In genomic region chr1:93675272-93675671, GRCh38 we compare ENCODE assay signal across 24 cellular contexts. TPM values are rescaled to one million over a fixed set of nuclear protein-coding genes. Genes with fewer than 3 reads are reported as not detected.
A peak's percentile ranks its signal among the peaks of the same experiment; 100 is the strongest.
DNase-seq lines count a peak whose midpoint lies in the region; ATAC-seq and TF ChIP-seq lines count a peak whose summit lies in the region.
"Had no signal": no experiment of that assay in that cellular context is flagged by ENCODE, and none has a peak within 500 bp of the region (broad histone marks: within the 10 kb centered on the region; RNA-seq: fewer than 3 reads in every experiment).

No MANE protein-coding gene starts in this region.

- no peaks in the 10 kb centered on the region for H3K9me3 Mint-ChIP-seq in H9
- H3K9me3 Mint-ChIP-seq in chondrocyte (ENCODE audit: low read depth): no peaks in the 10 kb centered on the region
- H3K9me3 Mint-ChIP-seq in activated CD4-positive, alpha-beta T cell treated with anti-CD3 and anti-CD28 coated beads, Interleukin-2, amount 10 ng/mL, durations not matched to agents 7 days and 5 days: no peaks in the 10 kb centered on the region
- H3K9me3 Mint-ChIP-seq: activated CD8-positive, alpha-beta T cell treated with anti-CD3 and anti-CD28 coated beads for 36 hours; CD14-positive monocyte; GM23338 had no signal

- H3K4me2 ChIP-seq in H9 (ENCODE audit: insufficient read depth, insufficient read length, low read length) (no peak overlapping the region), osteoblast (ENCODE audit: insufficient read depth, low read length) (peak overlapping the region; percentile 47)
- H3K4me2 ChIP-seq: GM23338 had no signal

- H2BK20ac ChIP-seq in H9 (ENCODE audit: low read depth, low read length, poor library complexity, severe bottlenecking): no peak overlapping the region

- H4K8ac ChIP-seq in H9 (replicated peaks; ENCODE audit: insufficient read length, low read depth, low read length): no peak overlapping the region

- H3T11ph ChIP-seq in H9 (ENCODE audit: low read length): no peak overlapping the region

- no peak overlapping the region for H2BK5ac ChIP-seq in H9 (ENCODE audit: insufficient read length, low read length)

- no peak overlapping the region for H4K5ac ChIP-seq in H9 (ENCODE audit: insufficient read length, low read depth, low read length)

- H3K27ac ChIP-seq in H9 (ENCODE audit: insufficient read length, low read depth, low read length): no peak overlapping the region
- H3K27ac ChIP-seq in right cardiac atrium (ENCODE audit: low read length): peak overlapping the region; percentile 32
- no peak overlapping the region for H3K27ac ChIP-seq in osteoblast (ENCODE audit: low read depth, low read length)
- H3K27ac ChIP-seq: brain microvascular endothelial cell, colonic mucosa, Peyer's patch, right lobe of liver had no signal

- H3K18ac ChIP-seq in H9 (ENCODE audit: insufficient read length, low read depth, low read length): no peak overlapping the region

- H3K9me3 ChIP-seq in H9 (ENCODE audit: control insufficient read depth, low read depth, low read length) (no peaks in the 10 kb centered on the region), right cardiac atrium (ENCODE audit: control insufficient read depth, low read length) (no peaks in the 10 kb centered on the region), osteoblast (ENCODE audit: low read depth, low read length) (no peaks in the 10 kb centered on the region)
- H3K9me3 ChIP-seq: colonic mucosa, Peyer's patch, right lobe of liver had no signal

- H3K4me1 Mint-ChIP-seq in H9: peaks cover 39 to 42% of the 10 kb centered on the region in 2 experiments
- peaks cover 56% of the 10 kb centered on the region for H3K4me1 Mint-ChIP-seq in chondrocyte (ENCODE audit: low read depth)
- no peaks in the 10 kb centered on the region for H3K4me1 Mint-ChIP-seq in activated CD4-positive, alpha-beta T cell treated with anti-CD3 and anti-CD28 coated beads, Interleukin-2, amount 10 ng/mL, durations not matched to agents 7 days and 5 days

- peaks cover 1% of the 10 kb centered on the region for H3K23me2 ChIP-seq in H9 (ENCODE audit: insufficient read length, low read depth, low read length, poor library complexity, severe bottlenecking)

- no CpG with 5 or more reads among the region's 3 CpGs for WGBS in H9 (ENCODE audit: extremely low coverage, insufficient read length, low lambda C conversion rate)
- WGBS in right cardiac atrium: 26% methylated on average over 3 of the region's 3 CpGs

- no peaks in the 10 kb centered on the region for H3K27me3 ChIP-seq in H9 (ENCODE audit: insufficient read depth, low read length)
- no peaks in the 10 kb centered on the region for H3K27me3 ChIP-seq in right cardiac atrium (ENCODE audit: control insufficient read depth, insufficient read depth)
- H3K27me3 ChIP-seq in osteoblast (ENCODE audit: insufficient read depth, low read length): no peaks in the 10 kb centered on the region
- H3K27me3 ChIP-seq: brain microvascular endothelial cell, colonic mucosa, Peyer's patch, right lobe of liver had no signal

- H3K79me2 ChIP-seq in H9 (ENCODE audit: insufficient read depth, low read length): peaks cover 3% of the 10 kb centered on the region; the same call in 1 of the 2 replicates
- peaks cover 92% of the 10 kb centered on the region for H3K79me2 ChIP-seq in osteoblast (ENCODE audit: insufficient read depth, low read length)

- no peak overlapping the region for H3K23ac ChIP-seq in H9 (ENCODE audit: insufficient read length, low read depth, low read length)

- no peak overlapping the region for H3K9ac ChIP-seq in H9 (ENCODE audit: extremely low read depth, insufficient read length, low read length)

- no peaks in the 10 kb centered on the region for H3K79me1 ChIP-seq in H9 (ENCODE audit: insufficient read depth, low read depth, low read length, poor library complexity, severe bottlenecking)

- ATAC-seq in right cardiac atrium: no peak
- ATAC-seq: activated CD8-positive, alpha-beta T cell treated with anti-CD3 and anti-CD28 coated beads for 36 hours; GM23338; left lobe of liver had no signal

- H2AK5ac ChIP-seq in H9 (ENCODE audit: insufficient read length, low read length): no peak overlapping the region

- no peak overlapping the region for H2AFZ ChIP-seq in H9 (ENCODE audit: low read length)
- H2AFZ ChIP-seq in osteoblast (ENCODE audit: low read length): no peak overlapping the region
- H2AFZ ChIP-seq: GM23338 had no signal

- H2BK12ac ChIP-seq in H9 (ENCODE audit: insufficient read length, low read depth, low read length): no peak overlapping the region

- intact Hi-C loops in right cardiac atrium (cut with DNase I): loop anchor here in 1 of 4 donors (5.0 kb wide), 1 partner anchor 137 kb away; no protein-coding TSS in a partner anchor

- CTCF ChIA-PET in activated CD4-positive, alpha-beta T cell treated with anti-CD3 and anti-CD28 coated beads, Interleukin-2, amount 10 ng/mL, durations not matched to agents 7 days and 5 days (lab: Charles Lee): interaction anchor here (0.6 kb wide), 1 partner anchor 74 kb away, joined by 3 read pairs; no protein-coding TSS in a partner anchor

- H3K27me3 Mint-ChIP-seq in H9 (ENCODE audit: low read depth): peaks cover 9% of the 10 kb centered on the region
- H3K27me3 Mint-ChIP-seq in chondrocyte (ENCODE audit: low read depth): no peaks in the 10 kb centered on the region
- peaks cover 21% of the 10 kb centered on the region for H3K27me3 Mint-ChIP-seq in activated CD4-positive, alpha-beta T cell treated with anti-CD3 and anti-CD28 coated beads, Interleukin-2, amount 10 ng/mL, durations not matched to agents 7 days and 5 days

- H2BK15ac ChIP-seq in H9 (ENCODE audit: low read depth, low read length): no peak overlapping the region

- H3K56ac ChIP-seq in H9 (ENCODE audit: insufficient read length, low read depth, low read length): no peak overlapping the region

- H3K4me3 ChIP-seq in right cardiac atrium (ENCODE audit: low read length) (no peak overlapping the region), osteoblast (ENCODE audit: insufficient read depth, low read length) (no peak overlapping the region)
- H3K4me3 ChIP-seq: colonic mucosa, GM23338, Peyer's patch, right lobe of liver had no signal

- H3K27ac Mint-ChIP-seq in H9 (no peak overlapping the region; a peak in 1 of 7 replicates), chondrocyte (ENCODE audit: unreplicated experiment) (peak overlapping the region; percentile 45)
- no peak overlapping the region for H3K27ac Mint-ChIP-seq in activated CD4-positive, alpha-beta T cell treated with anti-CD3 and anti-CD28 coated beads, Interleukin-2, amount 10 ng/mL, durations not matched to agents 7 days and 5 days
- H3K27ac Mint-ChIP-seq: activated CD8-positive, alpha-beta T cell treated with anti-CD3 and anti-CD28 coated beads for 36 hours; CD14-positive monocyte; GM23338 had no signal

- POLR2A ChIA-PET in activated CD4-positive, alpha-beta T cell treated with anti-CD3 and anti-CD28 coated beads, Interleukin-2, amount 10 ng/mL, durations not matched to agents 7 days and 5 days (lab: Charles Lee): no interaction called here

- DNase-seq in H9: peak; percentile 11
- DNase-seq in chondrocyte (ENCODE audit: low spot score): no peak
- no peak for DNase-seq in right cardiac atrium
- no peak for DNase-seq in osteoblast (ENCODE audit: insufficient read length, low spot score, missing footprints)
- DNase-seq in SW480 (ENCODE audit: low spot score): no peak
- no peak for DNase-seq in NK-92 treated with Interleukin-12 subunit alpha and Interleukin-12 subunit beta, amount 100 ng/mL, for 24 hours (lab: John Stamatoyannopoulos, UW)
- DNase-seq in Kasumi-1 (lab: John Stamatoyannopoulos, UW): no peak
- no peak for DNase-seq in activated CD4-positive, alpha-beta T cell treated with anti-CD3 and anti-CD28 coated beads, Interleukin-2, amount 10 ng/mL, durations not matched to agents 7 days and 5 days
- DNase-seq: activated CD4-positive, CD25-positive, alpha-beta regulatory T cell; activated CD8-positive, alpha-beta T cell treated with anti-CD3 and anti-CD28 coated beads for 36 hours; activated effector memory CD4-positive, alpha-beta T cell treated with anti-CD3 and anti-CD28 coated beads, Interleukin-2, amount 50 U/mL, for 16 hours; activated T-cell treated with anti-CD3 and anti-CD28 coated beads for 4 hours; brain microvascular endothelial cell; colonic mucosa; EL; head of caudate nucleus; NCI-H1105 treated with DMSO at 0.1 percent for 48 hours; Peyer's patch; right lobe of liver; stimulated activated CD8-positive, alpha-beta memory T cell treated with anti-CD3 and anti-CD28 coated beads, Interleukin-4, amount 100 ng/mL, for 48 hours; T-helper 9 cell had no signal

- H3K36me3 Mint-ChIP-seq in H9 (ENCODE audit: insufficient read depth in 1 of 3, low read depth in 3 of 3) (peaks cover 5 to 19% (median 8%) of the 10 kb centered on the region in 3 experiments), chondrocyte (ENCODE audit: low read depth) (peaks cover 3% of the 10 kb centered on the region)
- H3K36me3 Mint-ChIP-seq in activated CD4-positive, alpha-beta T cell treated with anti-CD3 and anti-CD28 coated beads, Interleukin-2, amount 10 ng/mL, durations not matched to agents 7 days and 5 days (ENCODE audit: low read depth): no peaks in the 10 kb centered on the region

- H3K4me1 ChIP-seq in H9 (ENCODE audit: insufficient read depth, low read length): peaks cover 6% of the 10 kb centered on the region; the same call in 1 of the 2 replicates
- peaks cover 25% of the 10 kb centered on the region for H3K4me1 ChIP-seq in right cardiac atrium (ENCODE audit: control insufficient read depth, insufficient read depth, low read length)
- H3K4me1 ChIP-seq in osteoblast (ENCODE audit: insufficient read depth, low read length): peaks cover 75% of the 10 kb centered on the region

- H3K4me3 Mint-ChIP-seq in H9 (no peak overlapping the region), chondrocyte (ENCODE audit: unreplicated experiment) (no peak overlapping the region)
- H3K4me3 Mint-ChIP-seq in activated CD4-positive, alpha-beta T cell treated with anti-CD3 and anti-CD28 coated beads, Interleukin-2, amount 10 ng/mL, durations not matched to agents 7 days and 5 days: no peak overlapping the region
- H3K4me3 Mint-ChIP-seq: activated CD8-positive, alpha-beta T cell treated with anti-CD3 and anti-CD28 coated beads for 36 hours; CD14-positive monocyte; GM23338 had no signal

- H3K36me3 ChIP-seq in osteoblast (ENCODE audit: insufficient read depth, low read length): peaks cover 30% of the 10 kb centered on the region
- H3K36me3 ChIP-seq: colonic mucosa, Peyer's patch, right lobe of liver had no signal

- TF ChIP-seq CTCF in H9 (conservative IDR thresholded peaks at IDR 0.05): no peak
- no peak for TF ChIP-seq CTCF in chondrocyte (IDR thresholded peaks at IDR 0.05)
- TF ChIP-seq CTCF in osteoblast (IDR thresholded peaks at IDR 0.05; ENCODE audit: extremely low read depth, low read depth, low read length): no peak

- H4K20me1 ChIP-seq in H9 (ENCODE audit: control insufficient read depth, insufficient read depth, insufficient read length) (no peaks in the 10 kb centered on the region), osteoblast (ENCODE audit: insufficient read depth, low read length) (peaks cover 70% of the 10 kb centered on the region)

- H4K91ac ChIP-seq in H9 (ENCODE audit: insufficient read length, low read depth, low read length): no peak overlapping the region

- H2BK120ac ChIP-seq in H9 (ENCODE audit: low read depth, low read length, poor library complexity, severe bottlenecking): no peak overlapping the region

- H3K4ac ChIP-seq in H9 (ENCODE audit: low read depth, low read length): no peak overlapping the region

- no peak overlapping the region for H3K14ac ChIP-seq in H9 (ENCODE audit: insufficient read depth, low read length)

RNA-seq across cellular contexts. Expression of gene BCAR3, which starts 6.4 kb away (rescaled TPM):
- total RNA-seq in H9 (2021): 4.9 and 5.6 TPM in 2 replicates
- 12.1 to 20.6 TPM (median 18.5 TPM) in 3 replicates for total RNA-seq in chondrocyte
- total RNA-seq in right cardiac atrium: 10 to 100 TPM; 12.5 to 17.4 (median 15.0) TPM
- 10.1 TPM for polyA plus RNA-seq in right cardiac atrium
- total RNA-seq in osteoblast: 34.0 and 37.1 TPM in 2 replicates
- under 1 TPM; 0.42 to 0.67 TPM for total RNA-seq in activated CD4-positive, alpha-beta T cell treated with anti-CD3 and anti-CD28 coated beads, Interleukin-2, amount 10 ng/mL, durations not matched to agents 7 days and 5 days
